In the genomic region with DNA sequence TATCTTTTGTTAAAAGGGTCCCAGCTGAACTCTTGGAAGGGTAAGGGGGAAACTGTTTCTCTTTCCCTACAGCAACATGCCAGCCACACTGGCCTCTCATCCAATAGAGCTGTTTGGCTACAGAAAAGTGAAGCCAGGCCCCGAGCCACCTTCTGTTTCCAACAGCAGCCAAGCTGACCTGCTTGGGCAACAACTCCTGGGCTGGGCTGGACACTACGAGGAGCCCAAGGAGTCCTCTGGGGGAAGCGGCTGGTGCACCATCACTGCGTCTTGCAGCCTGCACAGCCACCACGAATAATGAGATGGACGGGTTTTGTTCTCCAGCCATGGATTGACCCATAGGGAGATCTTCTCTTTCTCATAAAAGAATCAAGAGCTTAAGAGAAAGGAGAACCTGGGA, we compare ENCODE assay signal across 7 cellular contexts.
"Had no signal": no experiment of that assay in that cellular context is flagged by ENCODE, and none has a peak within 500 bp of the region (broad histone marks: within the 10 kb centered on the region; RNA-seq: fewer than 3 reads in every experiment).

No MANE protein-coding gene starts in this region.

- H3K27ac Mint-ChIP-seq: HFFc6 had no signal

- H3K4me1 ChIP-seq: HAP-1 had no signal

- H3K4me3 Mint-ChIP-seq: HFFc6 had no signal

- H3K9me3 ChIP-seq: HAP-1 had no signal

- ATAC-seq: HCT116, K562 had no signal

- H3K4me3 ChIP-seq: HAP-1, K562 had no signal

- DNase-seq: GOT3, H7, HFFc6, IMR-90 had no signal

- H3K36me3 ChIP-seq: HAP-1 had no signal
